Comparison of ENCODE assay signal across 15 cellular contexts in the genomic region with DNA sequence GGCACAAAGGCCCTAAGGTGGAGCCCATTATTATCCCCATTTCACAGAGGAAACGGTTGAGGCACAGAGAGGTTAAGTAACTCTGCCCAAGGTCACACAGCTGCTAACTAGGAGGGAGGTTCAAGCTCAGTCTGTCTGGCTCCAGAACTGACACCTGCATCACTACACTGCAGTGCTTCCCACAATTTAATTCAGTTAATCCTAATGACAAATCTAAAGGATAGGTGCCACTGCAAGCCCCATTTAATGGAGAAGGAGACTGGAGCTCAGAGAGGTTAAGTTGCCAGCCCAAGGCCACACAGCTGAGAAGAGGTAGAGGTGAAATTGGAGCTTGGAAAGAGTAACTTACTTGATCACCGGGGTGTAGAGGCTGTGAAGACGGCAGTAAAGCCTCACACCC.
"Had no signal": no experiment of that assay in that cellular context is flagged by ENCODE, and none has a peak within 500 bp of the region (broad histone marks: within the 10 kb centered on the region; RNA-seq: fewer than 3 reads in every experiment).

No MANE protein-coding gene starts in this region.

- H3K27ac ChIP-seq: esophagus muscularis mucosa, right atrium auricular region, skin epidermis, suprapubic skin had no signal

- H3K9me3 ChIP-seq: esophagus muscularis mucosa, right atrium auricular region, suprapubic skin had no signal

- H3K27me3 Mint-ChIP-seq: naive B cell, progenitor cell of endocrine pancreas had no signal

- FAIRE-seq: colon had no signal

- H3K27me3 ChIP-seq: esophagus muscularis mucosa, right atrium auricular region, suprapubic skin had no signal

- DNase-seq: activated CD4-positive, alpha-beta T cell treated with anti-CD3 and anti-CD28 coated beads for 1 hour; activated effector memory CD4-positive, alpha-beta T cell treated with Interleukin-2 at 50 U/mL for 16 hours; activated naive CD4-positive, alpha-beta T cell treated with anti-CD3 and anti-CD28 coated beads, Interleukin-2, amount 50 U/mL, for 16 hours; amniotic stem cell; islet precursor cell; naive B cell; occipital lobe; stimulated activated CD4-positive, alpha-beta T cell treated with anti-CD3 and anti-CD28 coated beads, Interleukin-4, amount 100 ng/mL, for 24 hours; stimulated activated naive CD4-positive, alpha-beta T cell treated with Interleukin-2 at 50 U/mL for 16 hours had no signal

- H3K27ac Mint-ChIP-seq: progenitor cell of endocrine pancreas had no signal

- H3K4me3 ChIP-seq: esophagus muscularis mucosa, right atrium auricular region, skin epidermis, suprapubic skin had no signal
